10 cellular contexts compared by ENCODE assay signal in genomic region chrX:40132751-40133150, GRCh38. TPM values are rescaled to one million over a fixed set of nuclear protein-coding genes. Genes with fewer than 3 reads are reported as not detected.
DNase-seq lines count a peak whose midpoint lies in the region; ATAC-seq, FAIRE-seq and TF ChIP-seq lines count a peak whose summit lies in the region.
"Had no signal": no experiment of that assay in that cellular context is flagged by ENCODE, and none has a peak within 500 bp of the region (broad histone marks: within the 10 kb centered on the region; RNA-seq: fewer than 3 reads in every experiment).

No MANE protein-coding gene starts in this region.

- H3K9me3 ChIP-seq in tibial nerve: no peaks in the 10 kb centered on the region
- no peaks in the 10 kb centered on the region for H3K9me3 ChIP-seq in HAP-1

- H3K36me3 ChIP-seq in tibial nerve: no peaks in the 10 kb centered on the region
- H3K36me3 ChIP-seq in HAP-1 (replicated peaks): no peaks in the 10 kb centered on the region; the same call in 1 of the 2 replicates

- in situ Hi-C loops in HAP-1 (cut with MboI; ENCODE audit: low sequenced_read_pairs): no loop called here

- no peaks in the 10 kb centered on the region for H3K27me3 ChIP-seq in tibial nerve
- no peaks in the 10 kb centered on the region for H3K27me3 ChIP-seq in HAP-1 (ENCODE audit: low read depth)

- DNase-seq in HTR-8/SVneo (ENCODE audit: insufficient read length, low spot score) (peak; percentile 31), cardiac fibroblast (ENCODE audit: low read depth in 2 of 2) (peak; percentile 87 to 91), kidney glomerular epithelial cell (lab: John Stamatoyannopoulos, UW) (peak; percentile 50), tibial nerve (ENCODE audit: low spot score in 2 of 2) (peak; percentile 54 to 70), HAP-1 (ENCODE audit: low spot score in 2 of 2) (no peak)
- DNase-seq: activated CD4-positive, alpha-beta memory T cell treated with anti-CD3 and anti-CD28 coated beads for 36 hours; NCI-H748 treated with DMSO at 0.1 percent for 48 hours had no signal

- H3K4me3 ChIP-seq in cardiac fibroblast (replicated peaks in 1 of 2; ENCODE audit: low read depth in 2 of 2, low read length in 2 of 2) (no peak overlapping the region), tibial nerve (no peak overlapping the region), HAP-1 (no peak overlapping the region)

- TF ChIP-seq EP300 in tibial nerve (IDR thresholded peaks at IDR 0.05): peak in 1 of 2 donors; percentile 35

- TF ChIP-seq CTCF in cardiac fibroblast (IDR thresholded peaks at IDR 0.05; ENCODE audit: low read depth, low read length) (no peak), tibial nerve (IDR thresholded peaks at IDR 0.05) (no peak)

- H3K4me1 ChIP-seq in tibial nerve: no peaks in the 10 kb centered on the region
- H3K4me1 ChIP-seq in HAP-1: no peaks in the 10 kb centered on the region

- peak overlapping the region in 2 of 4 donors; percentile 4 to 62 for H3K27ac ChIP-seq in tibial nerve

- TF ChIP-seq POLR2A in tibial nerve (IDR thresholded peaks at IDR 0.05): no peak

- no peak for FAIRE-seq in HTR-8/SVneo (lab: Jason Lieb, UNC)

- WGBS in tibial nerve, 2 donors: 51 to 60% methylated on average over 7 of the region's 7 CpGs

- ATAC-seq in HG03097 (IDR thresholded peaks at IDR 0.05; ENCODE audit: low FRiP score, unreplicated experiment) (no peak), HG02571 (IDR thresholded peaks at IDR 0.05; ENCODE audit: unreplicated experiment) (no peak), HG03139 (IDR thresholded peaks at IDR 0.05; ENCODE audit: unreplicated experiment) (no peak)

RNA-seq across cellular contexts. Expression of gene BCOR, which starts 35.0 kb away (rescaled TPM):
- total RNA-seq in tibial nerve: 10 to 100 TPM; 16.2 to 34.7 (median 23.7) TPM

Comparison
In these comparisons a context has a peak if more than half of its experiments do, and no peak if none do; other contexts are left out.
1. DNase-seq: peak in HTR-8/SVneo (single experiment), cardiac fibroblast (2 of 2), kidney glomerular epithelial cell (single experiment) and tibial nerve (2 of 2); none in HAP-1 (0 of 2).